ENCODE assay signal across 1 cellular context in genomic region chr11:88337342-88338222, GRCh38.
A peak's percentile ranks its signal among the peaks of the same experiment; 100 is the strongest.
TF ChIP-seq lines count a peak whose summit lies in the region.

Gene CTSC (minus strand): TSS chr11:88337736. CDS start chr11:88337672, 64 bp downstream.

TF ChIP-seq in K562, 482 proteins besides CTCF, POLR2A, EP300 and RAD21 (continued from another document and continues in another):
- TF ChIP-seq CHD7 (IDR thresholded peaks at IDR 0.05; ENCODE audit: low read depth, low read length): no peak
- no peak for TF ChIP-seq FOXO4 (CRISPR knock-in tag; IDR thresholded peaks at IDR 0.05)
- TF ChIP-seq FOXK2 (conservative IDR thresholded peaks at IDR 0.05 in 1 of 2, IDR thresholded peaks at IDR 0.05 in 1 of 2; ENCODE audit: low read depth in 2 of 2): peak in 1 of 2 experiments; percentile 43; a peak in 1 of 4 replicates
- TF ChIP-seq ARNT (IDR thresholded peaks at IDR 0.05): no peak
- TF ChIP-seq HNRNPUL1 (IDR thresholded peaks at IDR 0.05; ENCODE audit: low read length): no peak
- TF ChIP-seq EWSR1 (IDR thresholded peaks at IDR 0.05; ENCODE audit: borderline replicate concordance, low read depth, partially characterized antibody): no peak
- TF ChIP-seq NCOA6 (IDR thresholded peaks at IDR 0.05): no peak
- 0 out of 2 replicates have a peak, but pooled peaks have one; percentile 20 for TF ChIP-seq ZNF740 (CRISPR knock-in tag; IDR thresholded peaks at IDR 0.05)
- TF ChIP-seq ZNF740 (tag; IDR thresholded peaks at IDR 0.05): no peak
- TF ChIP-seq CCNT2 (IDR thresholded peaks at IDR 0.05; ENCODE audit: borderline replicate concordance, extremely low read depth, insufficient read length, low read depth, low read length): peak; percentile 81
- no peak for TF ChIP-seq THRA (IDR thresholded peaks at IDR 0.05)
- TF ChIP-seq BCOR (IDR thresholded peaks at IDR 0.05): no peak
- no peak for TF ChIP-seq HINFP (tag; conservative IDR thresholded peaks at IDR 0.05; ENCODE audit: low read depth)
- peak; percentile 19; the same call in 1 of the 2 replicates for TF ChIP-seq TCF7 (IDR thresholded peaks at IDR 0.05; ENCODE audit: borderline replicate concordance)
- TF ChIP-seq CEBPG (CRISPR knock-in tag; IDR thresholded peaks at IDR 0.05): 0 out of 2 replicates have a peak, but pooled peaks have one; percentile 19
- TF ChIP-seq CEBPG (tag; conservative IDR thresholded peaks at IDR 0.05 in 1 of 2, IDR thresholded peaks at IDR 0.05 in 1 of 2): no peak
- TF ChIP-seq HBP1 (CRISPR knock-in tag; IDR thresholded peaks at IDR 0.05): no peak
- TF ChIP-seq ZNF407 (IDR thresholded peaks at IDR 0.05; ENCODE audit: low read depth): no peak
- TF ChIP-seq ZNF655 (CRISPR knock-in tag; IDR thresholded peaks at IDR 0.05): no peak
- no peak for TF ChIP-seq ZNF707 (CRISPR knock-in tag; conservative IDR thresholded peaks at IDR 0.05)
- TF ChIP-seq SMARCA4 (IDR thresholded peaks at IDR 0.05): no peak
- TF ChIP-seq SAP30 (IDR thresholded peaks at IDR 0.05; ENCODE audit: borderline replicate concordance, insufficient read depth, low read depth, low read length, poor library complexity, severe bottlenecking): peak; percentile 82
